In genomic region chr18:50560681-50561629, GRCh38 we compare ENCODE assay signal across 8 cellular contexts. TPM values are rescaled to one million over a fixed set of nuclear protein-coding genes. Genes with fewer than 3 reads are reported as not detected.
DNase-seq lines count a peak whose midpoint lies in the region; ATAC-seq, FAIRE-seq and TF ChIP-seq lines count a peak whose summit lies in the region.

No MANE protein-coding gene starts in this region.

- peak overlapping the region; percentile 97 for H2AFZ ChIP-seq in KMS-11 (ENCODE audit: low read depth)

- ATAC-seq in memory B cell (ENCODE audit: low read depth), result no peak
- no peak for ATAC-seq in GM21367 (IDR thresholded peaks at IDR 0.05; ENCODE audit: unreplicated experiment)
- no peak for ATAC-seq in GM18519 (IDR thresholded peaks at IDR 0.05; ENCODE audit: low FRiP score, unreplicated experiment)

- DNase-seq in CD8-positive, alpha-beta memory T cell, result no peak
- DNase-seq in cerebellar cortex (ENCODE audit: low spot score), result peak; percentile 24
- no peak for DNase-seq in memory B cell (ENCODE audit: low spot score in 2 of 2)
- peak; percentile 8 for DNase-seq in urothelium cell line (ENCODE audit: low spot score)
- DNase-seq in T1000 (lab: John Stamatoyannopoulos, UW), result no peak

- H3K4me2 ChIP-seq in KMS-11, result peak overlapping the region; percentile 83

- H3K4me1 Mint-ChIP-seq in CD8-positive, alpha-beta memory T cell, result peaks cover 8 to 13% (median 11%) of the 10 kb centered on the region in 3 donors
- H3K4me1 Mint-ChIP-seq in memory B cell, result no peaks in the 10 kb centered on the region

- no peaks in the 10 kb centered on the region for H3K79me2 ChIP-seq in KMS-11 (ENCODE audit: insufficient read depth, low read depth)

- CTCF ChIA-PET in CD8-positive, alpha-beta memory T cell (lab: Charles Lee), result no interaction called here

- peaks cover 30% of the 10 kb centered on the region for H3K27me3 ChIP-seq in CD8-positive, alpha-beta memory T cell (ENCODE audit: insufficient read depth, low read length, poor library complexity, severe bottlenecking)
- H3K27me3 ChIP-seq in KMS-11 (ENCODE audit: insufficient read depth, low read depth), result peaks cover 13% of the 10 kb centered on the region

- POLR2A ChIA-PET in CD8-positive, alpha-beta memory T cell (lab: Charles Lee), result no interaction called here

- H3K27ac Mint-ChIP-seq in CD8-positive, alpha-beta memory T cell, result no peak overlapping the region
- no peak overlapping the region for H3K27ac Mint-ChIP-seq in memory B cell

- peaks cover 24 to 73% of the 10 kb centered on the region in 2 donors for H3K27me3 Mint-ChIP-seq in CD8-positive, alpha-beta memory T cell
- peaks cover 23% of the 10 kb centered on the region for H3K27me3 Mint-ChIP-seq in memory B cell

- H3K9me3 Mint-ChIP-seq in CD8-positive, alpha-beta memory T cell, result peaks cover 2 to 12% (median 3%) of the 10 kb centered on the region in 5 donors
- peaks cover 3% of the 10 kb centered on the region for H3K9me3 Mint-ChIP-seq in memory B cell

- no peaks in the 10 kb centered on the region for H3K36me3 Mint-ChIP-seq in CD8-positive, alpha-beta memory T cell
- peaks cover under 1% of the 10 kb centered on the region for H3K36me3 Mint-ChIP-seq in memory B cell

- FAIRE-seq in urothelium cell line (lab: Jason Lieb, UNC), result no peak

- H3K9ac ChIP-seq in KMS-11, result peak overlapping the region; percentile 43; the same call in 1 of the 2 replicates

- H3K9me3 ChIP-seq in CD8-positive, alpha-beta memory T cell (ENCODE audit: low read length), result no peaks in the 10 kb centered on the region

- no peak for TF ChIP-seq CTCF in KMS-11 (conservative IDR thresholded peaks at IDR 0.05; ENCODE audit: low read depth, low read length)

- no peak overlapping the region for H3K4me3 ChIP-seq in CD8-positive, alpha-beta memory T cell (ENCODE audit: low read length)
- peak overlapping the region; percentile 56 for H3K4me3 ChIP-seq in KMS-11 (IDR thresholded peaks at IDR 0.05; ENCODE audit: insufficient read depth, low read depth, low read length)

- peak overlapping the region in 6 of 7 donors; percentile 32 to 61 (median 51) for H3K4me3 Mint-ChIP-seq in CD8-positive, alpha-beta memory T cell
- peak overlapping the region; percentile 63 for H3K4me3 Mint-ChIP-seq in memory B cell

- no peaks in the 10 kb centered on the region for H4K20me1 ChIP-seq in KMS-11 (ENCODE audit: insufficient read depth)

- H3K27ac ChIP-seq in CD8-positive, alpha-beta memory T cell (ENCODE audit: low read depth, low read length), result no peak overlapping the region
- no peak overlapping the region for H3K27ac ChIP-seq in KMS-11

- H3K36me3 ChIP-seq in CD8-positive, alpha-beta memory T cell (ENCODE audit: insufficient read depth, low read length), result no peaks in the 10 kb centered on the region
- H3K36me3 ChIP-seq in KMS-11 (ENCODE audit: insufficient read depth), result no peaks in the 10 kb centered on the region

- no peaks in the 10 kb centered on the region for H3K4me1 ChIP-seq in CD8-positive, alpha-beta memory T cell (ENCODE audit: insufficient read depth, low read length)
- H3K4me1 ChIP-seq in KMS-11 (ENCODE audit: low read depth, poor library complexity, severe bottlenecking), result peaks cover 5% of the 10 kb centered on the region

RNA-seq across cellular contexts. Expression of gene MAPK4, which starts 1.1 kb away (rescaled TPM):
- total RNA-seq in CD8-positive, alpha-beta memory T cell, result not detected
- not detected for polyA plus RNA-seq in CD8-positive, alpha-beta memory T cell

Comparison
In these comparisons a context has a peak if more than half of its experiments do, and no peak if none do; other contexts are left out.
1. DNase-seq: peak in cerebellar cortex (single experiment) and urothelium cell line (single experiment); none in CD8-positive, alpha-beta memory T cell (0 of 5), memory B cell (0 of 2) and T1000 (single experiment).